In the genomic region with DNA sequence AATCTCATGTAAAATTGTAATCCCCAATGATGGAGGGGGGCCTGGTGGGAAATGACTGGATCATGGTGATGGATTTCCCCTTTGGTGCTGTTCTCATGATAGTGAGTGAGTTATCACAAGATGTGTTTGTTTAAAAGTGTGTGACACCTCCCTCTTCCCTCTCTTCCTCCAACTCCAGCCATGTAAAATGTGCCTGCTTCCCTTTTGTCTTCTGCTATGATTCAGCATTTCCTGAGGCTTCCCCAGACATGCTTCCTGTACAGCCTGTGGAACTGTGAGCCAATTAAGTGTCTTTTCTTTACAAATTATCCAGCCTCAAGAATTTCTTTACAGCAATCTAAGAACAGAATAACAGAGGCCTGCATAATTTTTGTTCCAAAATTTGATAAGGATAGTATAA, we compare ENCODE assay signal across 13 cellular contexts.
A peak's percentile ranks its signal among the peaks of the same experiment; 100 is the strongest.
DNase-seq lines count a peak whose midpoint lies in the region; FAIRE-seq and TF ChIP-seq lines count a peak whose summit lies in the region.
"Had no signal": no experiment of that assay in that cellular context is flagged by ENCODE, and none has a peak within 500 bp of the region (broad histone marks: within the 10 kb centered on the region; RNA-seq: fewer than 3 reads in every experiment).

No MANE protein-coding gene starts in this region.

- POLR2A ChIA-PET in A673 (lab: Charles Lee; ENCODE audit: low non-redundant PET) = no interaction called here

- no peak overlapping the region; the same call in 1 of the 2 replicates for H3K4me3 Mint-ChIP-seq in HFFc6
- H3K4me3 Mint-ChIP-seq in astrocyte (ENCODE audit: unreplicated experiment) = peak overlapping the region; percentile 8

- H3K27me3 ChIP-seq in A673 (replicated peaks; ENCODE audit: insufficient read depth, low read depth, low read length, poor library complexity) = no peaks in the 10 kb centered on the region
- no peaks in the 10 kb centered on the region for H3K27me3 ChIP-seq in astrocyte (ENCODE audit: insufficient read depth, low read length)
- H3K27me3 ChIP-seq: upper lobe of left lung had no signal

- peaks cover 14% of the 10 kb centered on the region for H3K4me1 ChIP-seq in A673 (ENCODE audit: insufficient read depth, low read length, poor library complexity, severe bottlenecking)
- no peaks in the 10 kb centered on the region for H3K4me1 ChIP-seq in astrocyte (ENCODE audit: insufficient read depth, low read length)

- no peak overlapping the region for H2AFZ ChIP-seq in astrocyte (ENCODE audit: low read depth, low read length)

- H3K4me1 Mint-ChIP-seq in HFFc6 (ENCODE audit: low read depth) (peaks cover 16% of the 10 kb centered on the region), astrocyte (ENCODE audit: low read depth, unreplicated experiment) (peaks cover 12% of the 10 kb centered on the region)

- peaks cover 9% of the 10 kb centered on the region for H3K9me3 Mint-ChIP-seq in HFFc6
- H3K9me3 Mint-ChIP-seq in astrocyte (ENCODE audit: unreplicated experiment) = peaks cover 18% of the 10 kb centered on the region

- H3K9ac ChIP-seq in astrocyte (ENCODE audit: low read length) = no peak overlapping the region
- H3K9ac ChIP-seq: KMS-11 had no signal

- no peaks in the 10 kb centered on the region for H3K9me3 ChIP-seq in A673 (ENCODE audit: low read depth, low read length, poor library complexity, severe bottlenecking)
- H3K9me3 ChIP-seq in astrocyte (ENCODE audit: insufficient read depth, low read depth, low read length) = no peaks in the 10 kb centered on the region
- H3K9me3 ChIP-seq: upper lobe of left lung had no signal

- H3K4me2 ChIP-seq in astrocyte (ENCODE audit: low read length) = no peak overlapping the region
- H3K4me2 ChIP-seq: KMS-11 had no signal

- BruUV-seq in A673 (replicated peaks; lab: Mats Ljungman, UMichigan) = no TSS peak

- FAIRE-seq in astrocyte (lab: Jason Lieb, UNC) = no peak
- FAIRE-seq: colon had no signal

- peaks cover 4% of the 10 kb centered on the region for H3K36me3 ChIP-seq in A673 (ENCODE audit: insufficient read depth, low read length, poor library complexity, severe bottlenecking)
- H3K36me3 ChIP-seq in astrocyte (ENCODE audit: insufficient read depth, low read length) = no peaks in the 10 kb centered on the region
- H3K36me3 ChIP-seq: upper lobe of left lung had no signal

- intact Hi-C loops in A673 (cut with micrococcal nuclease; ENCODE audit: unreplicated experiment) = no loop called here

- H3K27ac ChIP-seq in A673 (ENCODE audit: low read depth, low read length, poor library complexity, severe bottlenecking) (peak overlapping the region; percentile 82), astrocyte (ENCODE audit: low read depth, low read length) (peak overlapping the region; percentile 24)
- H3K27ac ChIP-seq: KMS-11 had no signal

- H3K27ac Mint-ChIP-seq in HFFc6 = peak overlapping the region; percentile 90
- peak overlapping the region; percentile 97 for H3K27ac Mint-ChIP-seq in astrocyte (ENCODE audit: unreplicated experiment)

- peaks cover 8% of the 10 kb centered on the region for H3K79me2 ChIP-seq in astrocyte (ENCODE audit: insufficient read depth, low read length)

- no peak overlapping the region for H3K4me3 ChIP-seq in A673 (ENCODE audit: low read depth, low read length, poor library complexity, severe bottlenecking)
- no peak overlapping the region for H3K4me3 ChIP-seq in astrocyte (ENCODE audit: insufficient read depth, low read depth, low read length)
- H3K4me3 ChIP-seq: skin epidermis, upper lobe of left lung had no signal

- H4K20me1 ChIP-seq in astrocyte (ENCODE audit: insufficient read depth, low read length) = no peaks in the 10 kb centered on the region

- H3K27me3 Mint-ChIP-seq in HFFc6 (ENCODE audit: insufficient read depth) = peaks cover 1% of the 10 kb centered on the region
- H3K27me3 Mint-ChIP-seq in astrocyte (ENCODE audit: low read depth, unreplicated experiment) = no peaks in the 10 kb centered on the region

- CTCF ChIA-PET in A673 (lab: Charles Lee) = no interaction called here

- DNase-seq in A673 (ENCODE audit: low spot score) (peak; percentile 85), HFFc6 (peak; percentile 33), astrocyte (ENCODE audit: low read depth) (peak; percentile 82), iris pigment epithelial cell (ENCODE audit: low read depth) (peak; percentile 77), LoVo (ENCODE audit: low spot score) (no peak), GM19238 (ENCODE audit: insufficient read length, low spot score) (no peak), NCI-H345 (lab: John Stamatoyannopoulos, UW) (no peak)
- no peak for DNase-seq in effector CD4-positive, alpha-beta T cell
- DNase-seq: T-helper 9 cell, upper lobe of left lung had no signal

- TF ChIP-seq CTCF in A673 (conservative IDR thresholded peaks at IDR 0.05; ENCODE audit: low read depth, low read length) (no peak), HFFc6 (IDR thresholded peaks at IDR 0.05) (no peak), astrocyte (IDR thresholded peaks at IDR 0.05; ENCODE audit: insufficient read depth, low read depth, low read length) (no peak)

- H3K36me3 Mint-ChIP-seq in HFFc6 (ENCODE audit: low read depth) = peaks cover 35% of the 10 kb centered on the region
- peaks cover 11% of the 10 kb centered on the region for H3K36me3 Mint-ChIP-seq in astrocyte (ENCODE audit: low read depth, unreplicated experiment)

Comparison
In these comparisons a context has a peak if more than half of its experiments do, and no peak if none do; other contexts are left out.
1. DNase-seq: peak in A673 (single experiment), HFFc6 (single experiment), astrocyte (single experiment) and iris pigment epithelial cell (single experiment); none in LoVo (single experiment), effector CD4-positive, alpha-beta T cell (single experiment), GM19238 (single experiment) and NCI-H345 (single experiment).